Comparison of ENCODE assay signal across 1 cellular context in the genomic region with DNA sequence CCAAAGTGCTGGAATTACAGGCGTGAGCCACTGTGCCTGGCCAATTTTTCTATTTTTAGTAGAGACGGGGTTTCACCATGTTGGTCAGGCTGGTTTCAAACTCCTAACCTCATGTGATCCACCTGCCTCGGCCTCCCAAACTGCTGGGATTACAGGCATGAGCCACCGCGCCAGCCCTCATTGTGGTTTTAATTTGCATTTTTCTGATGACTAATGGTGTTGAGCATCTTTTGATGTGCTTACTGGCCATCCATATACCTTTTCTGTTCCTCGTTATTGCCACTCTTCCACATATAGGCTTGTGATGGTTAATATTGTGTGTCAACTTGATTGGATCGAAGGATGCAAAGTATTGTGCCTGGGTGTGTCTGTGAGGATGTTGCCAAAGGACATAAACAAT.
TF ChIP-seq lines count a peak whose summit lies in the region.

No MANE protein-coding gene starts in this region.

TF ChIP-seq in HepG2, 621 proteins besides CTCF, POLR2A, EP300 and RAD21 (continued from another document):
- TF ChIP-seq AGO1 (IDR thresholded peaks at IDR 0.05; ENCODE audit: low read depth, low read length, poor library complexity, severe bottlenecking): no peak
- no peak for TF ChIP-seq ZSCAN21 (CRISPR knock-in tag; IDR thresholded peaks at IDR 0.05; ENCODE audit: borderline replicate concordance)
- TF ChIP-seq, protein P1, sequence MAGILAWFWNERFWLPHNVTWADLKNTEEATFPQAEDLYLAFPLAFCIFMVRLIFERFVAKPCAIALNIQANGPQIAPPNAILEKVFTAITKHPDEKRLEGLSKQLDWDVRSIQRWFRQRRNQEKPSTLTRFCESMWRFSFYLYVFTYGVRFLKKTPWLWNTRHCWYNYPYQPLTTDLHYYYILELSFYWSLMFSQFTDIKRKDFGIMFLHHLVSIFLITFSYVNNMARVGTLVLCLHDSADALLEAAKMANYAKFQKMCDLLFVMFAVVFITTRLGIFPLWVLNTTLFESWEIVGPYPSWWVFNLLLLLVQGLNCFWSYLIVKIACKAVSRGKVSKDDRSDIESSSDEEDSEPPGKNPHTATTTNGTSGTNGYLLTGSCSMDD (CRISPR knock-in tag; IDR thresholded peaks at IDR 0.05): no peak
- no peak for TF ChIP-seq ZNF30 (CRISPR knock-in tag; IDR thresholded peaks at IDR 0.05)
- no peak for TF ChIP-seq ATF1 (CRISPR knock-in tag; IDR thresholded peaks at IDR 0.05)
- TF ChIP-seq, protein P2, sequence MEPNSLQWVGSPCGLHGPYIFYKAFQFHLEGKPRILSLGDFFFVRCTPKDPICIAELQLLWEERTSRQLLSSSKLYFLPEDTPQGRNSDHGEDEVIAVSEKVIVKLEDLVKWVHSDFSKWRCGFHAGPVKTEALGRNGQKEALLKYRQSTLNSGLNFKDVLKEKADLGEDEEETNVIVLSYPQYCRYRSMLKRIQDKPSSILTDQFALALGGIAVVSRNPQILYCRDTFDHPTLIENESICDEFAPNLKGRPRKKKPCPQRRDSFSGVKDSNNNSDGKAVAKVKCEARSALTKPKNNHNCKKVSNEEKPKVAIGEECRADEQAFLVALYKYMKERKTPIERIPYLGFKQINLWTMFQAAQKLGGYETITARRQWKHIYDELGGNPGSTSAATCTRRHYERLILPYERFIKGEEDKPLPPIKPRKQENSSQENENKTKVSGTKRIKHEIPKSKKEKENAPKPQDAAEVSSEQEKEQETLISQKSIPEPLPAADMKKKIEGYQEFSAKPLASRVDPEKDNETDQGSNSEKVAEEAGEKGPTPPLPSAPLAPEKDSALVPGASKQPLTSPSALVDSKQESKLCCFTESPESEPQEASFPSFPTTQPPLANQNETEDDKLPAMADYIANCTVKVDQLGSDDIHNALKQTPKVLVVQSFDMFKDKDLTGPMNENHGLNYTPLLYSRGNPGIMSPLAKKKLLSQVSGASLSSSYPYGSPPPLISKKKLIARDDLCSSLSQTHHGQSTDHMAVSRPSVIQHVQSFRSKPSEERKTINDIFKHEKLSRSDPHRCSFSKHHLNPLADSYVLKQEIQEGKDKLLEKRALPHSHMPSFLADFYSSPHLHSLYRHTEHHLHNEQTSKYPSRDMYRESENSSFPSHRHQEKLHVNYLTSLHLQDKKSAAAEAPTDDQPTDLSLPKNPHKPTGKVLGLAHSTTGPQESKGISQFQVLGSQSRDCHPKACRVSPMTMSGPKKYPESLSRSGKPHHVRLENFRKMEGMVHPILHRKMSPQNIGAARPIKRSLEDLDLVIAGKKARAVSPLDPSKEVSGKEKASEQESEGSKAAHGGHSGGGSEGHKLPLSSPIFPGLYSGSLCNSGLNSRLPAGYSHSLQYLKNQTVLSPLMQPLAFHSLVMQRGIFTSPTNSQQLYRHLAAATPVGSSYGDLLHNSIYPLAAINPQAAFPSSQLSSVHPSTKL (CRISPR knock-in tag; IDR thresholded peaks at IDR 0.05): no peak
- TF ChIP-seq SOX13 (IDR thresholded peaks at IDR 0.05): no peak
- no peak for TF ChIP-seq SOX13 (CRISPR knock-in tag; conservative IDR thresholded peaks at IDR 0.05 in 1 of 2, IDR thresholded peaks at IDR 0.05 in 1 of 2)
- no peak for TF ChIP-seq SP4 (CRISPR knock-in tag; IDR thresholded peaks at IDR 0.05)
- TF ChIP-seq, protein P3, sequence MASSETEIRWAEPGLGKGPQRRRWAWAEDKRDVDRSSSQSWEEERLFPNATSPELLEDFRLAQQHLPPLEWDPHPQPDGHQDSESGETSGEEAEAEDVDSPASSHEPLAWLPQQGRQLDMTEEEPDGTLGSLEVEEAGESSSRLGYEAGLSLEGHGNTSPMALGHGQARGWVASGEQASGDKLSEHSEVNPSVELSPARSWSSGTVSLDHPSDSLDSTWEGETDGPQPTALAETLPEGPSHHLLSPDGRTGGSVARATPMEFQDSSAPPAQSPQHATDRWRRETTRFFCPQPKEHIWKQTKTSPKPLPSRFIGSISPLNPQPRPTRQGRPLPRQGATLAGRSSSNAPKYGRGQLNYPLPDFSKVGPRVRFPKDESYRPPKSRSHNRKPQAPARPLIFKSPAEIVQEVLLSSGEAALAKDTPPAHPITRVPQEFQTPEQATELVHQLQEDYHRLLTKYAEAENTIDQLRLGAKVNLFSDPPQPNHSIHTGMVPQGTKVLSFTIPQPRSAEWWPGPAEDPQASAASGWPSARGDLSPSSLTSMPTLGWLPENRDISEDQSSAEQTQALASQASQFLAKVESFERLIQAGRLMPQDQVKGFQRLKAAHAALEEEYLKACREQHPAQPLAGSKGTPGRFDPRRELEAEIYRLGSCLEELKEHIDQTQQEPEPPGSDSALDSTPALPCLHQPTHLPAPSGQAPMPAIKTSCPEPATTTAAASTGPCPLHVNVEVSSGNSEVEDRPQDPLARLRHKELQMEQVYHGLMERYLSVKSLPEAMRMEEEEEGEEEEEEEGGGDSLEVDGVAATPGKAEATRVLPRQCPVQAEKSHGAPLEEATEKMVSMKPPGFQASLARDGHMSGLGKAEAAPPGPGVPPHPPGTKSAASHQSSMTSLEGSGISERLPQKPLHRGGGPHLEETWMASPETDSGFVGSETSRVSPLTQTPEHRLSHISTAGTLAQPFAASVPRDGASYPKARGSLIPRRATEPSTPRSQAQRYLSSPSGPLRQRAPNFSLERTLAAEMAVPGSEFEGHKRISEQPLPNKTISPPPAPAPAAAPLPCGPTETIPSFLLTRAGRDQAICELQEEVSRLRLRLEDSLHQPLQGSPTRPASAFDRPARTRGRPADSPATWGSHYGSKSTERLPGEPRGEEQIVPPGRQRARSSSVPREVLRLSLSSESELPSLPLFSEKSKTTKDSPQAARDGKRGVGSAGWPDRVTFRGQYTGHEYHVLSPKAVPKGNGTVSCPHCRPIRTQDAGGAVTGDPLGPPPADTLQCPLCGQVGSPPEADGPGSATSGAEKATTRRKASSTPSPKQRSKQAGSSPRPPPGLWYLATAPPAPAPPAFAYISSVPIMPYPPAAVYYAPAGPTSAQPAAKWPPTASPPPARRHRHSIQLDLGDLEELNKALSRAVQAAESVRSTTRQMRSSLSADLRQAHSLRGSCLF (CRISPR knock-in tag; IDR thresholded peaks at IDR 0.05; ENCODE audit: borderline replicate concordance): no peak
- no peak for TF ChIP-seq SSRP1 (CRISPR knock-in tag; IDR thresholded peaks at IDR 0.05)
- no peak for TF ChIP-seq NFE2L1 (CRISPR knock-in tag; IDR thresholded peaks at IDR 0.05; ENCODE audit: borderline replicate concordance)
- no peak for TF ChIP-seq ZNF3 (CRISPR knock-in tag; IDR thresholded peaks at IDR 0.05)
- TF ChIP-seq ZMYM3 (CRISPR knock-in tag; IDR thresholded peaks at IDR 0.05): no peak
- TF ChIP-seq ZNF703 (CRISPR knock-in tag; IDR thresholded peaks at IDR 0.05; ENCODE audit: borderline replicate concordance): no peak
- no peak for TF ChIP-seq MIER3 (CRISPR knock-in tag; IDR thresholded peaks at IDR 0.05; ENCODE audit: borderline replicate concordance)
